Comparison of ENCODE assay signal across 9 cellular contexts in genomic region chr15:44958302-44958701, GRCh38. TPM values are rescaled to one million over a fixed set of nuclear protein-coding genes. Genes with fewer than 3 reads are reported as not detected.
"Had no signal": no experiment of that assay in that cellular context is flagged by ENCODE, and none has a peak within 500 bp of the region (broad histone marks: within the 10 kb centered on the region; RNA-seq: fewer than 3 reads in every experiment).

No MANE protein-coding gene starts in this region.

RNA-seq across cellular contexts. Expression of gene TERB2, which starts 1.8 kb away (rescaled TPM):
- total RNA-seq: LHCN-M2, MCF 10A, NCI-H460, OCI-LY7, PC-3, Peyer's patch, Right ventricle myocardium superior, SJSA1 had no signal
- polyA plus RNA-seq: SK-N-SH had no signal
